ENCODE assay signal across 27 cellular contexts in the genomic region with DNA sequence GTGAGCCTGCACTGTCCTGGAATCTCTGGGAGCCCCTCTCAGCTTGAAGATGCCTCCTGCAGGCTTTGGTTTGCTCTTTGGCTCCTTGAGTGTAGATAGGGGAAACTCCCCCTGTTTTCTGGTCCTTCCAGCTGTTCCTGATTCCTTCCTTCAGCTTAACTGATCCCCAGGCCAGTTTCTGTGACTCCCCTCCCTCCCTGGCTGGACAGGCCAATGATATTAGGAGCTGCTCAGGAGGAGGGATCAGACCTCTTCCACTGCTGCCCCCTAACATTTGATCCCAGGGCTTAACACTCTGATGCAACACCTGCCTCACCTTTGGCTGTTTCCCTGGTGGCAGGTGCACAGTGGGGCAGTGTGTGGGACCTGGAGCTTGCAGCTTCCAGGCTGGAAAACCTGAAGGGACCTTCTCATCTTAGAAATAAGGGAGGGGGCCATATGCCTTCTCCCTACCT. TPM values are rescaled to one million over a fixed set of nuclear protein-coding genes. Genes with fewer than 3 reads are reported as not detected.
DNase-seq lines count a peak whose midpoint lies in the region; ATAC-seq and TF ChIP-seq lines count a peak whose summit lies in the region.
"Had no signal": no experiment of that assay in that cellular context is flagged by ENCODE, and none has a peak within 500 bp of the region (broad histone marks: within the 10 kb centered on the region; RNA-seq: fewer than 3 reads in every experiment).

TAC4 (minus strand) TSS at position 51 of the 455 bp plus-strand sequence. CDS start 52 bp downstream, outside the sequence.

- ATAC-seq in activated T-helper 17 cell treated with anti-CD3 and anti-CD28 coated beads, Interleukin-2, amount 50 U/mL, for 72 hours (replicated peaks): no peak
- ATAC-seq: activated CD8-positive, alpha-beta memory T cell treated with anti-CD3 and anti-CD28 coated beads, Interleukin-2, amount 10 ng/mL, durations not matched to agents 7 days and 5 days had no signal

- peak within 1 kb of the TSS; percentile 81 for H3K18ac ChIP-seq in neuronal stem cell (ENCODE audit: low read length)

- peak; percentile 49 for DNase-seq in activated effector memory CD4-positive, alpha-beta T cell treated with anti-CD3 and anti-CD28 coated beads, Interleukin-2, amount 50 U/mL, for 16 hours
- no peak for DNase-seq in activated effector memory CD4-positive, alpha-beta T cell treated with Interleukin-2 at 50 U/mL for 16 hours
- DNase-seq in H7: peak; percentile 62
- no peak for DNase-seq in neuronal stem cell (ENCODE audit: low spot score)
- DNase-seq in midbrain (lab: John Stamatoyannopoulos, UW): no peak
- no peak for DNase-seq in smooth muscle cell (lab: John Stamatoyannopoulos, UW; ENCODE audit: unreplicated experiment)
- no peak for DNase-seq in activated CD4-positive, CD25-positive, alpha-beta regulatory T cell (lab: John Stamatoyannopoulos, UW)
- DNase-seq: activated CD4-positive, alpha-beta T cell treated with anti-CD3 and anti-CD28 coated beads for 48 hours; activated CD8-positive, alpha-beta memory T cell treated with anti-CD3 and anti-CD28 coated beads, Interleukin-2, amount 10 ng/mL, durations not matched to agents 7 days and 5 days; amniotic stem cell; GM23248; NCI-H1105; NCI-H2081 treated with DMSO at 0.1 percent for 48 hours; NCI-H526 treated with DMSO at 0.1 percent for 48 hours; OCI-M1; SHP77; SW 1271 had no signal

- H2BK5ac ChIP-seq in neuronal stem cell (ENCODE audit: low read length): no peak within 1 kb of the TSS

- H3K4ac ChIP-seq in neuronal stem cell (ENCODE audit: low read length): no peak within 1 kb of the TSS

- H3K79me2 ChIP-seq in smooth muscle cell (ENCODE audit: low read depth): no peaks in the 10 kb centered on the region
- H3K79me2 ChIP-seq: parathyroid adenoma had no signal

- H3K9ac ChIP-seq in neuronal stem cell (ENCODE audit: low read depth, low read length, poor library complexity) (no peak within 1 kb of the TSS), smooth muscle cell (ENCODE audit: low read depth) (no peak within 1 kb of the TSS)
- H3K9ac ChIP-seq: BLaER1, GM23248, parathyroid adenoma had no signal

- no peak within 1 kb of the TSS for H3K23ac ChIP-seq in neuronal stem cell (ENCODE audit: low read depth, low read length, poor library complexity)

- TF ChIP-seq CTCF in smooth muscle cell (IDR thresholded peaks at IDR 0.05; ENCODE audit: borderline replicate concordance, insufficient read depth, poor library complexity, severe bottlenecking): no peak

- H4K8ac ChIP-seq in neuronal stem cell (ENCODE audit: low read depth, low read length): no peak within 1 kb of the TSS

- no peak within 1 kb of the TSS for H4K91ac ChIP-seq in neuronal stem cell (ENCODE audit: low read depth, low read length, poor library complexity)

- H3K79me1 ChIP-seq in neuronal stem cell (ENCODE audit: low read depth, low read length): no peaks in the 10 kb centered on the region

- H3K36me3 ChIP-seq in H7 (replicated peaks; ENCODE audit: control insufficient read depth, insufficient read depth, low read length) (peaks cover 14% of the 10 kb centered on the region), neuronal stem cell (replicated peaks in 1 of 2; ENCODE audit: control insufficient read depth in 2 of 2, insufficient read depth in 2 of 2, low read length in 2 of 2) (peaks cover 0 to 5% of the 10 kb centered on the region in 2 donors), smooth muscle cell (ENCODE audit: low read depth) (no peaks in the 10 kb centered on the region)

- no peaks in the 10 kb centered on the region for H3F3A ChIP-seq in smooth muscle cell (ENCODE audit: low read depth)

- H3K9me3 ChIP-seq in neuronal stem cell (replicated peaks in 1 of 2; ENCODE audit: control insufficient read depth in 2 of 2, insufficient read depth in 1 of 2, low read depth in 1 of 2, low read length in 2 of 2) (no peaks in the 10 kb centered on the region), smooth muscle cell (replicated peaks; ENCODE audit: low read depth) (no peaks in the 10 kb centered on the region)
- H3K9me3 ChIP-seq: BLaER1, vagina had no signal

- H3K4me2 ChIP-seq in neuronal stem cell (ENCODE audit: insufficient read depth, low read length, poor library complexity, severe bottlenecking) (no peak within 1 kb of the TSS), smooth muscle cell (no peak within 1 kb of the TSS)

- H3K27ac Mint-ChIP-seq in activated T-helper 17 cell treated with anti-CD3 and anti-CD28 coated beads, Interleukin-2, amount 50 U/mL, for 72 hours: peak within 1 kb of the TSS; percentile 79
- H3K27ac Mint-ChIP-seq: activated CD8-positive, alpha-beta memory T cell treated with anti-CD3 and anti-CD28 coated beads, Interleukin-2, amount 10 ng/mL, durations not matched to agents 7 days and 5 days; dendritic cell treated with granulocyte-macrophage colony-stimulating factor and Interleukin-4, amounts not matched to agents 40 ng/mL and 50 ng/mL, for 4 days had no signal

- H3K9me3 Mint-ChIP-seq in activated T-helper 17 cell treated with anti-CD3 and anti-CD28 coated beads, Interleukin-2, amount 50 U/mL, for 72 hours: no peaks in the 10 kb centered on the region
- H3K9me3 Mint-ChIP-seq: dendritic cell treated with granulocyte-macrophage colony-stimulating factor and Interleukin-4, amounts not matched to agents 40 ng/mL and 50 ng/mL, for 4 days; nephron had no signal

- H4K20me1 ChIP-seq in smooth muscle cell (ENCODE audit: low read depth): no peaks in the 10 kb centered on the region
- H4K20me1 ChIP-seq: BLaER1 had no signal

- no peak within 1 kb of the TSS for H2BK15ac ChIP-seq in neuronal stem cell (ENCODE audit: low read length)

- H3K4me3 Mint-ChIP-seq in activated T-helper 17 cell treated with anti-CD3 and anti-CD28 coated beads, Interleukin-2, amount 50 U/mL, for 72 hours: no peak within 1 kb of the TSS
- H3K4me3 Mint-ChIP-seq: activated CD8-positive, alpha-beta memory T cell treated with anti-CD3 and anti-CD28 coated beads, Interleukin-2, amount 10 ng/mL, durations not matched to agents 7 days and 5 days; dendritic cell treated with granulocyte-macrophage colony-stimulating factor and Interleukin-4, amounts not matched to agents 40 ng/mL and 50 ng/mL, for 4 days; nephron had no signal

- H2BK120ac ChIP-seq in neuronal stem cell (ENCODE audit: low read depth, low read length): no peak within 1 kb of the TSS

- H3K27ac ChIP-seq in neuronal stem cell (replicated peaks; ENCODE audit: low read length) (no peak within 1 kb of the TSS), smooth muscle cell (ENCODE audit: low read depth) (no peak within 1 kb of the TSS)
- H3K27ac ChIP-seq: GM23248, HL-60, parathyroid adenoma, vagina had no signal

- H3K36me3 Mint-ChIP-seq in activated T-helper 17 cell treated with anti-CD3 and anti-CD28 coated beads, Interleukin-2, amount 50 U/mL, for 72 hours (ENCODE audit: low read depth): peaks cover 4% of the 10 kb centered on the region
- H3K36me3 Mint-ChIP-seq: activated CD8-positive, alpha-beta memory T cell treated with anti-CD3 and anti-CD28 coated beads, Interleukin-2, amount 10 ng/mL, durations not matched to agents 7 days and 5 days had no signal

- H2AFZ ChIP-seq in neuronal stem cell (ENCODE audit: low read length) (no peak within 1 kb of the TSS), smooth muscle cell (ENCODE audit: low read depth) (no peak within 1 kb of the TSS)
- H2AFZ ChIP-seq: GM23248, parathyroid adenoma had no signal

- peaks cover 16% of the 10 kb centered on the region for H3K4me1 Mint-ChIP-seq in activated T-helper 17 cell treated with anti-CD3 and anti-CD28 coated beads, Interleukin-2, amount 50 U/mL, for 72 hours

- H2AK5ac ChIP-seq in neuronal stem cell (ENCODE audit: low read depth, low read length): no peak within 1 kb of the TSS

- H3K27me3 Mint-ChIP-seq in activated T-helper 17 cell treated with anti-CD3 and anti-CD28 coated beads, Interleukin-2, amount 50 U/mL, for 72 hours: no peaks in the 10 kb centered on the region

- H3K27me3 ChIP-seq in H7 (ENCODE audit: control insufficient read depth, insufficient read depth, low read length) (peaks cover 21% of the 10 kb centered on the region), neuronal stem cell (ENCODE audit: control insufficient read depth in 3 of 3, insufficient read depth in 3 of 3, low read depth in 1 of 3, low read length in 3 of 3) (peaks cover 0 to 39% (median 28%) of the 10 kb centered on the region in 3 experiments), smooth muscle cell (ENCODE audit: low read depth) (no peaks in the 10 kb centered on the region)
- H3K27me3 ChIP-seq: BLaER1, vagina had no signal

- no peak within 1 kb of the TSS for H3K14ac ChIP-seq in neuronal stem cell (ENCODE audit: low read length)

- no peak within 1 kb of the TSS for H2BK12ac ChIP-seq in neuronal stem cell (ENCODE audit: low read length)

- no peak within 1 kb of the TSS for H3K4me3 ChIP-seq in H7 (ENCODE audit: insufficient read depth, low read depth, low read length)
- peak within 1 kb of the TSS in 1 of 2 donors; percentile 20 for H3K4me3 ChIP-seq in neuronal stem cell (ENCODE audit: low read length in 2 of 2)
- H3K4me3 ChIP-seq in smooth muscle cell: no peak within 1 kb of the TSS
- H3K4me3 ChIP-seq: BLaER1, GM23248, vagina had no signal

- peaks cover 12 to 14% of the 10 kb centered on the region in 2 donors for H3K4me1 ChIP-seq in neuronal stem cell (ENCODE audit: control insufficient read depth in 2 of 2, insufficient read depth in 1 of 2, low read depth in 1 of 2, low read length in 2 of 2)
- peaks cover 5% of the 10 kb centered on the region for H3K4me1 ChIP-seq in smooth muscle cell (ENCODE audit: low read depth)

RNA-seq across cellular contexts. Expression of gene TAC4, which starts in this region (rescaled TPM):
- total RNA-seq in H7 (2014; rRNA removed; shearing (Covaris generic)): not detected in 2 replicates
- total RNA-seq in activated T-helper 17 cell treated with anti-CD3 and anti-CD28 coated beads, Interleukin-2, amount 50 U/mL, for 72 hours: not detected
- polyA plus RNA-seq in neuronal stem cell (2013, experiment 1 of 2): not detected
- not detected for polyA plus RNA-seq in neuronal stem cell (2013, experiment 2 of 2)
- total RNA-seq in smooth muscle cell: not detected in 2 replicates
- polyA plus RNA-seq in smooth muscle cell: not detected in 2 replicates
- total RNA-seq: activated CD8-positive, alpha-beta memory T cell treated with anti-CD3 and anti-CD28 coated beads, Interleukin-2, amount 10 ng/mL, durations not matched to agents 7 days and 5 days; G401; GM23248; mesenteric fat pad; temporal lobe; vagina had no signal
- polyA plus RNA-seq: GM23248 had no signal

Comparison
In these comparisons a context has a peak if more than half of its experiments do, and no peak if none do; other contexts are left out.
1. Peak in DNase-seq in H7; RNA of the gene not detected or under 1 TPM.